In genomic region chr9:101486693-101487442, GRCh38 we compare ENCODE assay signal across 8 cellular contexts. TPM values are rescaled to one million over a fixed set of nuclear protein-coding genes. Genes with fewer than 3 reads are reported as not detected.
A peak's percentile ranks its signal among the peaks of the same experiment; 100 is the strongest.
DNase-seq lines count a peak whose midpoint lies in the region; ATAC-seq, FAIRE-seq and TF ChIP-seq lines count a peak whose summit lies in the region.

No MANE protein-coding gene starts in this region.

- H3K27ac ChIP-seq in HUES6 (ENCODE audit: low read depth, low read length) (peak overlapping the region; percentile 50; the same call in 1 of the 2 replicates), epithelial cell of prostate (peak overlapping the region; percentile 78), thoracic aorta (peak overlapping the region; percentile 90 to 97)

- peaks cover 5% of the 10 kb centered on the region; the same call in 1 of the 2 replicates for H3K4me1 ChIP-seq in HUES6 (ENCODE audit: control insufficient read depth, insufficient read depth, low read length)
- peaks cover 4 to 31% of the 10 kb centered on the region in 2 donors for H3K4me1 ChIP-seq in thoracic aorta (ENCODE audit: control insufficient read depth in 1 of 2, low read depth in 2 of 2)

- H3K27me3 ChIP-seq in HUES6 (ENCODE audit: control insufficient read depth, insufficient read depth, low read length) (peaks cover 16% of the 10 kb centered on the region), thoracic aorta (replicated peaks; ENCODE audit: insufficient read depth) (no peaks in the 10 kb centered on the region)

- H3K9me3 ChIP-seq in HUES6 (ENCODE audit: control insufficient read depth, insufficient read depth, low read depth, low read length) (no peaks in the 10 kb centered on the region), thoracic aorta (no peaks in the 10 kb centered on the region)

- FAIRE-seq in H54 (lab: Jason Lieb, UNC), result no peak

- TF ChIP-seq CTCF in thoracic aorta (IDR thresholded peaks at IDR 0.05), result no peak

- ATAC-seq in thoracic aorta (ENCODE audit: insufficient number of reproducible peaks, low FRiP score, low read depth), result peak; percentile 14

- DNase-seq in Ammon's horn (ENCODE audit: low spot score) (peak; percentile 89), SK-N-DZ (ENCODE audit: low spot score) (peak; percentile 83), epithelial cell of prostate (ENCODE audit: low read depth, low spot score) (no peak), medulla oblongata (ENCODE audit: extremely low spot score) (peak; percentile 82), thoracic aorta (ENCODE audit: low spot score) (no peak), SIG-M5 treated with dmso at 0.1 percent for 504 hours (lab: John Stamatoyannopoulos, UW; ENCODE audit: unreplicated experiment) (no peak), H54 (ENCODE audit: insufficient read length, low spot score) (no peak)

- H3K36me3 ChIP-seq in HUES6 (ENCODE audit: control insufficient read depth, insufficient read depth, low read length) (no peaks in the 10 kb centered on the region), thoracic aorta (no peaks in the 10 kb centered on the region)

- no peak; the same call in 1 of the 2 replicates for TF ChIP-seq POLR2A in H54 (IDR thresholded peaks at IDR 0.05; ENCODE audit: low read depth, low read length)

- H3K9ac ChIP-seq in HUES6 (ENCODE audit: low read length), result peak overlapping the region; percentile 82

- peak overlapping the region; percentile 80 for H3K4me3 ChIP-seq in HUES6 (ENCODE audit: low read depth, low read length)
- H3K4me3 ChIP-seq in thoracic aorta, result peak overlapping the region; percentile 92

RNA-seq across cellular contexts. Expression of gene RNF20, which starts 46.8 kb away (rescaled TPM):
- 24.2 and 24.9 TPM in 2 replicates for polyA plus RNA-seq in SK-N-DZ (2014; cell fraction: cytosol; rRNA removed)
- 13.7 and 22.0 TPM in 2 replicates for polyA plus RNA-seq in SK-N-DZ (2014; cell fraction: nucleus; rRNA removed)
- 10 to 100 TPM; 24.7 to 31.0 TPM for total RNA-seq in thoracic aorta

RNA-seq across cellular contexts. Expression of gene ALDOB, which starts 51.3 kb away (rescaled TPM):
- not detected in 2 replicates for polyA plus RNA-seq in SK-N-DZ (2014; cell fraction: cytosol; rRNA removed)
- not detected in 2 replicates for polyA plus RNA-seq in SK-N-DZ (2014; cell fraction: nucleus; rRNA removed)
- not detected for total RNA-seq in thoracic aorta

Comparison
In these comparisons a context has a peak if more than half of its experiments do, and no peak if none do; other contexts are left out.
1. DNase-seq: peak in Ammon's horn (single experiment), SK-N-DZ (single experiment) and medulla oblongata (single experiment); none in epithelial cell of prostate (single experiment), thoracic aorta (single experiment), SIG-M5 treated with dmso at 0.1 percent for 504 hours (single experiment) and H54 (single experiment).
2. Peak in every context shown above with its lines, with median percentiles within 50 percentile points of each other: H3K27ac ChIP-seq.